ENCODE assay signal across 14 cellular contexts in genomic region chr3:175260145-175260794, GRCh38.
DNase-seq lines count a peak whose midpoint lies in the region; ATAC-seq, FAIRE-seq and TF ChIP-seq lines count a peak whose summit lies in the region.
"Had no signal": no experiment of that assay in that cellular context is flagged by ENCODE, and none has a peak within 500 bp of the region (broad histone marks: within the 10 kb centered on the region; RNA-seq: fewer than 3 reads in every experiment).

No MANE protein-coding gene starts in this region.

- H3K36me3 ChIP-seq in breast epithelium (no peaks in the 10 kb centered on the region), tibial artery (no peaks in the 10 kb centered on the region)

- CTCF ChIA-PET in MCF 10A (lab: Yijun Ruan, JAX) = interaction anchor here (2.1 kb wide), 1 partner anchor 12 kb away, joined by 7 read pairs; no protein-coding TSS in a partner anchor

- peaks cover 33% of the 10 kb centered on the region for H3K4me1 Mint-ChIP-seq in MCF 10A (ENCODE audit: insufficient read depth, unreplicated experiment)

- H3K27ac ChIP-seq in breast epithelium = no peak overlapping the region
- peak overlapping the region; percentile 6 to 15 for H3K27ac ChIP-seq in tibial artery
- H3K27ac ChIP-seq: parathyroid adenoma had no signal

- no peaks in the 10 kb centered on the region for H3K27me3 Mint-ChIP-seq in MCF 10A (ENCODE audit: insufficient read depth, unreplicated experiment)

- DNase-seq in MCF 10A (ENCODE audit: unreplicated experiment) (peak; percentile 47), breast epithelium (ENCODE audit: low spot score in 2 of 2) (no peak), amniotic epithelial cell (ENCODE audit: low read depth) (peak; percentile 50), fibroblast of the aortic adventitia (ENCODE audit: low read depth) (peak; percentile 61), tibial artery (no peak), GM19239 (ENCODE audit: insufficient read length, low spot score) (no peak)
- DNase-seq: activated CD4-positive, alpha-beta T cell treated with anti-CD3 and anti-CD28 coated beads for 1 hour; activated naive CD4-positive, alpha-beta T cell treated with anti-CD3 and anti-CD28 coated beads, Interleukin-2, amount 50 U/mL, for 16 hours; GF-D8; kidney had no signal

- H3K27me3 ChIP-seq in breast epithelium (no peaks in the 10 kb centered on the region), tibial artery (no peaks in the 10 kb centered on the region)

- no peaks in the 10 kb centered on the region for H3K4me1 ChIP-seq in breast epithelium
- peaks cover 0 to 21% (median 5%) of the 10 kb centered on the region in 4 donors for H3K4me1 ChIP-seq in tibial artery
- H3K4me1 ChIP-seq: parathyroid adenoma had no signal

- H3K9me3 ChIP-seq in breast epithelium (no peaks in the 10 kb centered on the region), tibial artery (no peaks in the 10 kb centered on the region)

- intact Hi-C loops in MCF 10A (cut with micrococcal nuclease) (no loop called here), breast epithelium (cut with DNase I; ENCODE audit: low total_unique reads) (no loop called here), tibial artery (cut with DNase I; ENCODE audit: low total_unique reads) (no loop called here)

- no peak for TF ChIP-seq POLR2A in breast epithelium (IDR thresholded peaks at IDR 0.05)

- H3K4me3 ChIP-seq in breast epithelium = no peak overlapping the region
- H3K4me3 ChIP-seq in fibroblast of the aortic adventitia (ENCODE audit: low read depth, low read length) = no peak overlapping the region
- H3K4me3 ChIP-seq in tibial artery = no peak overlapping the region

- no peak for FAIRE-seq in GM19239 (lab: Jason Lieb, UNC)
- FAIRE-seq: A204.1, kidney had no signal

- no peaks in the 10 kb centered on the region for H3K36me3 Mint-ChIP-seq in MCF 10A (ENCODE audit: insufficient read depth, unreplicated experiment)

- BruUV-seq in MCF 10A (replicated peaks; lab: Mats Ljungman, UMichigan) = no TSS peak

- POLR2A ChIA-PET in MCF 10A (lab: Yijun Ruan, JAX) = interaction anchor here (1.1 to 1.7 kb wide), 2 partner anchors 8 to 10 kb away, joined by 3 to 4 read pairs; no protein-coding TSS in a partner anchor

- peak overlapping the region; percentile 28 for H3K4me3 Mint-ChIP-seq in MCF 10A (ENCODE audit: unreplicated experiment)

- H3K27ac Mint-ChIP-seq in MCF 10A (ENCODE audit: low read depth, unreplicated experiment) = peak overlapping the region; percentile 69

- ATAC-seq in GM21825 (IDR thresholded peaks at IDR 0.05; ENCODE audit: unreplicated experiment) (no peak), HG03521 (IDR thresholded peaks at IDR 0.05; ENCODE audit: unreplicated experiment) (no peak)

- no peak for TF ChIP-seq CTCF in MCF 10A (IDR thresholded peaks at IDR 0.05; ENCODE audit: unreplicated experiment)
- TF ChIP-seq CTCF in breast epithelium (IDR thresholded peaks at IDR 0.05) = no peak
- no peak for TF ChIP-seq CTCF in fibroblast of the aortic adventitia (IDR thresholded peaks at IDR 0.05; ENCODE audit: insufficient read depth, low read length)
- TF ChIP-seq CTCF in tibial artery (IDR thresholded peaks at IDR 0.05) = no peak

- H3K9me3 Mint-ChIP-seq in MCF 10A (ENCODE audit: unreplicated experiment) = no peaks in the 10 kb centered on the region

Comparison
In these comparisons a context has a peak if more than half of its experiments do, and no peak if none do; other contexts are left out.
1. DNase-seq: peak in MCF 10A (single experiment), amniotic epithelial cell (single experiment) and fibroblast of the aortic adventitia (single experiment); none in breast epithelium (0 of 2), tibial artery (0 of 2) and GM19239 (single experiment).
2. H3K27ac ChIP-seq: peak in tibial artery (2 of 2); none in breast epithelium (0 of 2).